5 cellular contexts compared by ENCODE assay signal in the genomic region with DNA sequence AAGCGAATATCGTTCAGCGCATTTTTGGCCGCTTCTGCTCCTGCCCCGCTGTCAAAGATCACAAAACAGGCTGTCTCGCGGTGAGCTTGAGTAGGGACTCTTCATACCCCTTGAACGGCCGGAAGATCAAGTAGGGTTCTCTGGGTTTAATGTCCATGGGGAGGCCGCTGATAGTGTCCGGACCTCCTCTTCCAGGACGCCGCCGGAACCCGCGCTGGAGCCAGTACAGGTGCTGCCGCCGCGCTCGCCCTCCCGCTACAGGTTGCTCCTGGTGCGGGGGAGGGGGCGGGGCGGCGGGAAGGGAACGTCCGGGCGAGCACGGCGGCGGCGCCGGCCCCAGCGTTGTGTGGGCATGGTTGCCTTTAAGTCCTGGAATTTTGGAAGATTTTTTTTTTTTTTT.
"Had no signal": no experiment of that assay in that cellular context is flagged by ENCODE, and none has a peak within 500 bp of the region (broad histone marks: within the 10 kb centered on the region; RNA-seq: fewer than 3 reads in every experiment).

No MANE protein-coding gene starts in this region.

- H3K4me2 ChIP-seq: GM23338 had no signal

- H3K27ac Mint-ChIP-seq: GM23338, H9 had no signal

- H3K4me3 Mint-ChIP-seq: GM23338, H9 had no signal

- H3K9me3 Mint-ChIP-seq: GM23338 had no signal

- ATAC-seq: GM23338 had no signal

- H3K4me1 Mint-ChIP-seq: GM23338, H9 had no signal

- H3K4me3 ChIP-seq: GM23338 had no signal

- DNase-seq: H9, HCEC 1CT, IMR-90 had no signal

- FAIRE-seq: HTR-8/SVneo had no signal
